ENCODE assay signal across 26 cellular contexts in genomic region chr15:43941071-43941470, GRCh38.
"Had no signal": no experiment of that assay in that cellular context is flagged by ENCODE, and none has a peak within 500 bp of the region (broad histone marks: within the 10 kb centered on the region; RNA-seq: fewer than 3 reads in every experiment).

No MANE protein-coding gene starts in this region.

- H3K4me2 ChIP-seq: smooth muscle cell had no signal

- H3K4me1 ChIP-seq: left lung, lower lobe of right lung, right atrium auricular region, right lobe of liver, suprapubic skin, tibial artery, vagina had no signal

- H3K36me3 ChIP-seq: left lung, lower lobe of right lung, neutrophil, ovary, right atrium auricular region, right lobe of liver, suprapubic skin, thoracic aorta, tibial artery, vagina had no signal

- H3K27ac ChIP-seq: left lung, lower lobe of right lung, neutrophil, ovary, right atrium auricular region, right lobe of liver, suprapubic skin, thoracic aorta, tibial artery, vagina had no signal

- H3K4me3 ChIP-seq: left lung, lower lobe of right lung, ovary, right atrium auricular region, right lobe of liver, smooth muscle cell, suprapubic skin, thoracic aorta, tibial artery, vagina had no signal

- H3K27me3 ChIP-seq: ovary, right atrium auricular region, right lobe of liver, suprapubic skin, tibial artery, vagina had no signal

- ATAC-seq: left colon; left lung; lower lobe of right lung; naive thymus-derived CD8-positive, alpha-beta T cell; right lobe of liver; stimulated activated naive CD8-positive, alpha-beta T cell treated with anti-CD3 and anti-CD28 coated beads, Interleukin-15, amount 100 ng/mL, for 72 hours had no signal

- DNase-seq: hypothalamus; immature natural killer cell; kidney; left lung; lower lobe of right lung; mammary epithelial cell; mesenchymal stem cell; naive thymus-derived CD8-positive, alpha-beta T cell; occipital lobe; ovary; right lobe of liver; stimulated activated CD4-positive, alpha-beta T cell treated with anti-CD3 and anti-CD28 coated beads, Interleukin-1b, Interleukin-23, amount 100 ng/mL, for 48 hours; stimulated activated CD4-positive, alpha-beta T cell treated with anti-CD3 and anti-CD28 coated beads, Interleukin-2, amount 100 ng/mL, for 48 hours; stimulated activated CD4-positive, alpha-beta T cell treated with anti-CD3 and anti-CD28 coated beads, Interleukin-4, amount 100 ng/mL, for 4 hours; stimulated activated CD8-positive, alpha-beta memory T cell treated with anti-CD3 and anti-CD28 coated beads, Interleukin-4, amount 100 ng/mL, for 48 hours; stimulated activated naive CD4-positive, alpha-beta T cell treated with Interleukin-2 at 50 U/mL for 16 hours; stimulated activated naive CD8-positive, alpha-beta T cell treated with anti-CD3 and anti-CD28 coated beads, Interleukin-15, amount 100 ng/mL, for 72 hours; tibial artery; trophoblast cell had no signal

- H3K9me3 ChIP-seq: left lung, lower lobe of right lung, neutrophil, ovary, right atrium auricular region, right lobe of liver, suprapubic skin, thoracic aorta, tibial artery, vagina had no signal
